8 cellular contexts compared by ENCODE assay signal in the genomic region with DNA sequence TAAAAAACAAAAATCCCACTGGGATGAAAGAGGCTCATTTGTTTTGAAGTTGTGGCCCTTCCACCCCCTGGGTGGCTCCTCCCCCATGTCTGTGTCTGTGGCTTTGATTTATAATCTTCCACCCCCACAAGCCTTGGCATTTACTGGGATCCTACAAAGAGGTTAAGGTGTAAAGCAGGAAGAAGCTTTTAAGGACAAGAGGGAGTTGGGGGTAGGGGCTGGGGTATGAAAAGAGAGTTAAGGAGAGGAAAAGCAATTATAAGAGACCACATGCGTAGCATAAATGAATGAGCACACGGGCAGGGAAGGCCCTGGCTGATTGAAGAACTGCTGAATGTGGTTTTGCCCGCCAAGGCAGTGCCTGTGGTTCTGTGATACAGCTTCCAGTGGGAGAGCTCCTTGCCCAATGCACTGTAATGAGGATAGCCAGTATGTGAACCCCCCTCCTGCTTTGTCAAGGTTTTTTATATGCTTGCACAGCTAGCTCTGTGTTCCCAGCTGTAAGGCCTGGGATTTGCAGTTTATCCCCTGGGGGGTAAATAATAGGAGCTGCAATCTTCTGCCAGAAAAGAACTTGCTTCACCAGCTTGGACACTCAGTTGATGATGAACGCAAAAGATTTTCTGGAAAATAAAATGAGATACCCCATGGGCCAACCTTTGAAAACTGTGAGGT. TPM values are rescaled to one million over a fixed set of nuclear protein-coding genes. Genes with fewer than 3 reads are reported as not detected.
DNase-seq lines count a peak whose midpoint lies in the region; TF ChIP-seq lines count a peak whose summit lies in the region.

No MANE protein-coding gene starts in this region.

- H3K79me2 ChIP-seq in parathyroid adenoma = peaks cover 8% of the 10 kb centered on the region

- no peaks in the 10 kb centered on the region for H3K27me3 ChIP-seq in parathyroid adenoma (ENCODE audit: control insufficient read depth, insufficient read depth, low read length)

- TF ChIP-seq CTCF in fibroblast of pulmonary artery (IDR thresholded peaks at IDR 0.05; ENCODE audit: low read length, missing control alignments) (no peak), parathyroid adenoma (IDR thresholded peaks at IDR 0.05) (no peak)

- peaks cover 7% of the 10 kb centered on the region for H3K4me1 ChIP-seq in parathyroid adenoma

- no peak overlapping the region for H3K4me3 ChIP-seq in fibroblast of pulmonary artery (replicated peaks; ENCODE audit: low read depth, low read length)
- H3K4me3 ChIP-seq in parathyroid adenoma (ENCODE audit: low read depth, low read length) = no peak overlapping the region

- DNase-seq in ELF-1 (ENCODE audit: low read depth, low spot score) (peak; percentile 67), RPMI7951 (ENCODE audit: low read depth) (peak; percentile 98), fibroblast of pulmonary artery (ENCODE audit: low read depth) (peak; percentile 86), DMS153 (lab: John Stamatoyannopoulos, UW) (no peak), NCI-H1105 (lab: John Stamatoyannopoulos, UW) (no peak), AML-193 (lab: John Stamatoyannopoulos, UW) (no peak)
- DNase-seq in stimulated activated CD8-positive, alpha-beta memory T cell treated with anti-CD3 and anti-CD28 coated beads, Interleukin-4, amount 100 ng/mL, for 48 hours = no peak

- peak overlapping the region; percentile 13 for H3K27ac ChIP-seq in parathyroid adenoma

- no peak overlapping the region for H2AFZ ChIP-seq in parathyroid adenoma

- no peaks in the 10 kb centered on the region for H3K9me3 ChIP-seq in parathyroid adenoma (ENCODE audit: control insufficient read depth, low read length)

- no peak overlapping the region for H3K9ac ChIP-seq in parathyroid adenoma

- no peaks in the 10 kb centered on the region for H3K36me3 ChIP-seq in parathyroid adenoma (ENCODE audit: control insufficient read depth, insufficient read depth, low read length)

- no peak overlapping the region for H3K4me2 ChIP-seq in parathyroid adenoma (ENCODE audit: low read length)

RNA-seq across cellular contexts. Expression of gene KMT2E, which starts 34.7 kb away (rescaled TPM):
- total RNA-seq in RPMI7951 (2014; rRNA removed; shearing (Covaris generic)) = 39.3 and 63.4 TPM in 2 replicates

Comparison
In these comparisons a context has a peak if more than half of its experiments do, and no peak if none do; other contexts are left out.
1. DNase-seq: peak in ELF-1 (single experiment), RPMI7951 (single experiment) and fibroblast of pulmonary artery (single experiment); none in stimulated activated CD8-positive, alpha-beta memory T cell treated with anti-CD3 and anti-CD28 coated beads, Interleukin-4, amount 100 ng/mL, for 48 hours (single experiment), DMS153 (single experiment), NCI-H1105 (single experiment) and AML-193 (0 of 2).